ENCODE assay signal across 1 cellular context in the genomic region with DNA sequence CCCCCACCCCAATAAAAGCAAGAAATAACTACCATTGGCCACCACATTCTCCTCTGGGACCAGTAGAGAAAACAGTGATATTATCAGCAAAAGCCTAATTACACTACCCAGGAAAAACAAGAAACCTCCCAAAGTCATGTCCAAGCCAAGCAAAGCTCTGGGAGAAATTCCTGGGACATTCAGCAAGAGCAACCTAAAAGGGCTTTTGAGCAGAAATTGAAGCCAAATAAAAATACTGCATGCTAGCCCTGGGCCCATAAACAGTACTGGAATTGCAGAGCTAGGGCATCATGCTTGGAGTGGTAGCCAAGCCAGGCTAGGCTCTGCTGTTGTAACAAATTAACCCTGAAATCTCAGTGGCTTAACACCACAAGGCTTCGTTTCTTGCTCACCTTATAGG.
TF ChIP-seq lines count a peak whose summit lies in the region.

No MANE protein-coding gene starts in this region.

TF ChIP-seq in HepG2, 621 proteins besides CTCF, POLR2A, EP300 and RAD21 (continued from another document):
- no peak for TF ChIP-seq CEBPZ (IDR thresholded peaks at IDR 0.05; ENCODE audit: low read length)
